In the genomic region with DNA sequence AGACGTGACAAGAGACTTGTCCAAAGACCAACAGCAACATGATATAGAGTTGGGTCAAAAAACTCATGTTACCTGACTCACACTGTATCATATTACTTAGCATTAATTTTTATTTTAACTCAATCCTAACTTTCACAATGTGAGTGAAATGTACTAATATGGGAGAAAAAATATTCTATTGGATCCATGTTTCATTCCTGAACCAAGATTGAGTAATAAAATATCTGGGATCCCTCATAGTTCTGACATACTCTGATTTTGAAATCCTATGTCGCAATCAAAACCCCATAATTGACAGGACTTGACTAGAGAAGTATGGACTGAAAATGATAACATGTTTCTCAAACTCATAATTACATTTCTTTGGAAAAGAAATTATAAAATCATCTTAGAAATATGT, we compare ENCODE assay signal across 18 cellular contexts.
DNase-seq lines count a peak whose midpoint lies in the region; ATAC-seq and TF ChIP-seq lines count a peak whose summit lies in the region.
"Had no signal": no experiment of that assay in that cellular context is flagged by ENCODE, and none has a peak within 500 bp of the region (broad histone marks: within the 10 kb centered on the region; RNA-seq: fewer than 3 reads in every experiment).

No MANE protein-coding gene starts in this region.

- in situ Hi-C loops in IMR-90 (cut with MboI; ENCODE audit: low sequenced_read_pairs) = no loop called here

- ATAC-seq in IMR-90 (ENCODE audit: low read depth) (no peak), HG03175 (IDR thresholded peaks at IDR 0.05; ENCODE audit: unreplicated experiment) (no peak)

- no peak overlapping the region for H3K23ac ChIP-seq in IMR-90 (ENCODE audit: low read depth, low read length)

- H2BK5ac ChIP-seq in IMR-90 (ENCODE audit: low read depth, low read length, poor library complexity, severe bottlenecking) = no peak overlapping the region

- H3K36me3 ChIP-seq in IMR-90 (ENCODE audit: control insufficient read depth, insufficient read depth, low read length) = no peaks in the 10 kb centered on the region

- POLR2A ChIA-PET in IMR-90 (lab: Charles Lee; ENCODE audit: unreplicated experiment) = no interaction called here
- POLR2A ChIA-PET in HEK293T (lab: Yijun Ruan, JAX) = no interaction called here

- CTCF ChIA-PET in IMR-90 (lab: Yijun Ruan, JAX) (no interaction called here), HEK293T (lab: Yijun Ruan, JAX) (no interaction called here)

- no peak overlapping the region for H2AFZ ChIP-seq in IMR-90 (replicated peaks; ENCODE audit: low read length, poor library complexity)

- no CpG with 5 or more reads among the region's 2 CpGs for WGBS in IMR-90 (ENCODE audit: extremely low coverage in 2 of 2, insufficient read length in 1 of 2), 2 experiments

- no peak overlapping the region for H3K14ac ChIP-seq in IMR-90 (replicated peaks; ENCODE audit: low read depth, low read length)

- H3K9ac ChIP-seq in IMR-90 (ENCODE audit: low read depth, low read length) = no peak overlapping the region

- H2AK9ac ChIP-seq in IMR-90 (replicated peaks; ENCODE audit: low read depth, low read length, poor library complexity) = no peak overlapping the region

- no peak overlapping the region for H2BK20ac ChIP-seq in IMR-90 (ENCODE audit: low read depth, low read length)

- H3K18ac ChIP-seq in IMR-90 (ENCODE audit: low read depth, low read length) = no peak overlapping the region

- no peak overlapping the region for H3K56ac ChIP-seq in IMR-90 (ENCODE audit: extremely low read depth, insufficient read depth, low read length)

- no peak overlapping the region for H3K4me2 ChIP-seq in IMR-90 (ENCODE audit: low read depth, low read length)

- H3K79me1 ChIP-seq in IMR-90 (ENCODE audit: low read depth in 1 of 2, low read length in 2 of 2) = no peaks in the 10 kb centered on the region

- no peaks in the 10 kb centered on the region for H3K9me1 ChIP-seq in IMR-90 (ENCODE audit: insufficient read depth, low read length)

- no peak overlapping the region for H4K8ac ChIP-seq in IMR-90 (ENCODE audit: low read depth in 2 of 2, low read length in 2 of 2)

- no peak for TF ChIP-seq RAD21 in IMR-90 (IDR thresholded peaks at IDR 0.05; ENCODE audit: low read length)

- no peak overlapping the region for H2BK15ac ChIP-seq in IMR-90 (ENCODE audit: low read depth, low read length)

- TF ChIP-seq CTCF in IMR-90 (conservative IDR thresholded peaks at IDR 0.05; ENCODE audit: low read depth, low read length) = no peak
- no peak for TF ChIP-seq CTCF in fibroblast of mammary gland (conservative IDR thresholded peaks at IDR 0.05; ENCODE audit: control insufficient read depth, insufficient read depth, low read depth, low read length)

- H2BK120ac ChIP-seq in IMR-90 (ENCODE audit: low read depth, low read length) = no peak overlapping the region

- no peaks in the 10 kb centered on the region for H3K27me3 ChIP-seq in IMR-90 (ENCODE audit: control insufficient read depth, insufficient read depth, low read length)

- no peak for TF ChIP-seq POLR2A in IMR-90 (IDR thresholded peaks at IDR 0.05; ENCODE audit: low read depth, low read length)

- no peak overlapping the region for H3K4ac ChIP-seq in IMR-90 (ENCODE audit: low read depth, low read length)

- H3K9me3 ChIP-seq in IMR-90 (ENCODE audit: control insufficient read depth, insufficient read depth, low read length) = peaks cover 4% of the 10 kb centered on the region

- dilution Hi-C loops in IMR-90 (cut with HindIII; ENCODE audit: low sequenced_read_pairs, unreplicated experiment) = no loop called here

- no TSS peak for BruUV-seq in IMR-90 (replicated peaks; lab: Mats Ljungman, UMichigan)

- H4K91ac ChIP-seq in IMR-90 (ENCODE audit: insufficient read depth, low read depth, low read length) = no peak overlapping the region

- no peak overlapping the region for H3K27ac ChIP-seq in IMR-90 (ENCODE audit: insufficient read depth, low read length)

- no peak for DNase-seq in IMR-90
- peak; percentile 29 for DNase-seq in amniotic epithelial cell (ENCODE audit: low read depth)
- peak; percentile 28 for DNase-seq in fibroblast of mammary gland (ENCODE audit: low read depth)
- DNase-seq in skeletal muscle cell (ENCODE audit: low read depth) = peak; percentile 44
- DNase-seq in activated naive CD4-positive, alpha-beta T cell treated with anti-CD3 and anti-CD28 coated beads, Interleukin-2, amount 50 U/mL, for 16 hours = no peak
- DNase-seq in HEK293T (ENCODE audit: extremely low spot score) = no peak
- DNase-seq: ACHN, DMS 273 treated with DMSO at 0.1 percent for 48 hours, DND-41, H7, KBM-7, MV-4-11, NCI-H187, NCI-H2107, NCI-H510A treated with DMSO at 0.1 percent for 48 hours, RPMI8226, SHP77 treated with DMSO at 0.1 percent for 48 hours had no signal

- H2AK5ac ChIP-seq in IMR-90 (ENCODE audit: low read depth, low read length) = no peak overlapping the region

- H4K5ac ChIP-seq in IMR-90 (ENCODE audit: low read depth, low read length) = no peak overlapping the region

- no peak overlapping the region for H3K4me3 ChIP-seq in IMR-90 (ENCODE audit: insufficient read depth, low read depth, low read length)
- H3K4me3 ChIP-seq in fibroblast of mammary gland (ENCODE audit: control insufficient read depth, low read depth, low read length) = no peak overlapping the region
- no peak overlapping the region for H3K4me3 ChIP-seq in skeletal muscle cell (ENCODE audit: low read depth, low read length)

- no peaks in the 10 kb centered on the region for H3K4me1 ChIP-seq in IMR-90 (ENCODE audit: control insufficient read depth, insufficient read depth, low read length)

- intact Hi-C loops in IMR-90 (cut with micrococcal nuclease) = no loop called here

- H4K20me1 ChIP-seq in IMR-90 (ENCODE audit: insufficient read depth, low read length) = no peaks in the 10 kb centered on the region

TF ChIP-seq in IMR-90, 13 proteins besides CTCF, POLR2A, EP300 and RAD21:
- TF ChIP-seq CEBPB (IDR thresholded peaks at IDR 0.05; ENCODE audit: low read depth, low read length) = peak; percentile 58; the same call in 1 of the 2 replicates
- no peak for TF ChIP-seq NFE2L2 (IDR thresholded peaks at IDR 0.05; ENCODE audit: low read depth, low read length)

TF ChIP-seq in HEK293T, 16 proteins besides CTCF, POLR2A, EP300 and RAD21:
- no peak for TF ChIP-seq L3MBTL2 (conservative IDR thresholded peaks at IDR 0.05)
- no peak for TF ChIP-seq LEF1 (IDR thresholded peaks at IDR 0.05; ENCODE audit: borderline replicate concordance)
- TF ChIP-seq FOXM1 (IDR thresholded peaks at IDR 0.05; ENCODE audit: borderline replicate concordance) = no peak
- no peak for TF ChIP-seq ZNF384 (IDR thresholded peaks at IDR 0.05)
- no peak for TF ChIP-seq SP1 (IDR thresholded peaks at IDR 0.05)
- TF ChIP-seq, protein P1, sequence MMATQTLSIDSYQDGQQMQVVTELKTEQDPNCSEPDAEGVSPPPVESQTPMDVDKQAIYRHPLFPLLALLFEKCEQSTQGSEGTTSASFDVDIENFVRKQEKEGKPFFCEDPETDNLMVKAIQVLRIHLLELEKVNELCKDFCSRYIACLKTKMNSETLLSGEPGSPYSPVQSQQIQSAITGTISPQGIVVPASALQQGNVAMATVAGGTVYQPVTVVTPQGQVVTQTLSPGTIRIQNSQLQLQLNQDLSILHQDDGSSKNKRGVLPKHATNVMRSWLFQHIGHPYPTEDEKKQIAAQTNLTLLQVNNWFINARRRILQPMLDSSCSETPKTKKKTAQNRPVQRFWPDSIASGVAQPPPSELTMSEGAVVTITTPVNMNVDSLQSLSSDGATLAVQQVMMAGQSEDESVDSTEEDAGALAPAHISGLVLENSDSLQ (IDR thresholded peaks at IDR 0.05) = no peak
- TF ChIP-seq HDGF (IDR thresholded peaks at IDR 0.05; ENCODE audit: borderline replicate concordance) = no peak
- no peak for TF ChIP-seq CTBP1 (IDR thresholded peaks at IDR 0.05; ENCODE audit: borderline replicate concordance)
- no peak for TF ChIP-seq FOXK2 (IDR thresholded peaks at IDR 0.05)
- no peak for TF ChIP-seq SUZ12 (IDR thresholded peaks at IDR 0.05)
- TF ChIP-seq ELF4 (IDR thresholded peaks at IDR 0.05) = no peak
- TF ChIP-seq TARDBP (IDR thresholded peaks at IDR 0.05) = no peak
- no peak for TF ChIP-seq BHLHE40 (IDR thresholded peaks at IDR 0.05; ENCODE audit: borderline replicate concordance)
- TF ChIP-seq FOXA1 (IDR thresholded peaks at IDR 0.05) = no peak
- TF ChIP-seq ARNT (IDR thresholded peaks at IDR 0.05) = no peak
- no peak for TF ChIP-seq NFRKB (IDR thresholded peaks at IDR 0.05)
TF ChIP-seq in HEK293T: peak in this region for 0.

Comparison
In these comparisons a context has a peak if more than half of its experiments do, and no peak if none do; other contexts are left out.
1. DNase-seq: peak in amniotic epithelial cell (single experiment), fibroblast of mammary gland (single experiment) and skeletal muscle cell (single experiment); none in IMR-90 (single experiment), activated naive CD4-positive, alpha-beta T cell treated with anti-CD3 and anti-CD28 coated beads, Interleukin-2, amount 50 U/mL, for 16 hours (single experiment) and HEK293T (single experiment).